1 cellular context compared by ENCODE assay signal in the genomic region with DNA sequence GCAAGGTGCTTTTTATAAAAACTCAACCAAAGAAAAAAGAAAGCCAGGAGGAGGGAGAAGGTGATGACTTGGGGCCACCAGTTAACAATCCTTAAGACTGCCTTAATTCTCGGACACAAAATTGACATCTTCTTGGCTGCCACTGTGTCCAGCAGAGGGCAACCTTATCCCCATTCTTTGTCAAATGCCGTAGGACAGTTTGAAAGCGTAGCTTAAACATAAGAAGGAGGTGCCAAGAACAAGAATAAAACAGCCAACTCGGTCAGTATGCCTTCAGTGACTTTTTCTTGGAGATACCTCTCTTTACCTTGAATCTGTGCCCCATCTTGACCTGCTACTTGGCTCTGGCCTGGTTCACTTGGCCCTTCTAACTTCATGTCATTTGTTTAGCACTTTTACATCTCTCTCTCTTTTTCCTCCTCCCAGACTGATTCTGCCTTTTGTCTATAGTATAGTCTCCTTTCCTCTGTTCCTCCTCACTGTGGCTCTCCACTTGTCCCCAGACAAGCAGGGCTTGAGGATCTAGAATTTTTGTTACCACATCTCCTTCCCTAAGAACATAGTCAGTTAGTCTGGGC.
A peak's percentile ranks its signal among the peaks of the same experiment; 100 is the strongest.
TF ChIP-seq lines count a peak whose summit lies in the region.

No MANE protein-coding gene starts in this region.

TF ChIP-seq in HepG2, 621 proteins besides CTCF, POLR2A, EP300 and RAD21 (continued from another document):
- TF ChIP-seq, protein P1, sequence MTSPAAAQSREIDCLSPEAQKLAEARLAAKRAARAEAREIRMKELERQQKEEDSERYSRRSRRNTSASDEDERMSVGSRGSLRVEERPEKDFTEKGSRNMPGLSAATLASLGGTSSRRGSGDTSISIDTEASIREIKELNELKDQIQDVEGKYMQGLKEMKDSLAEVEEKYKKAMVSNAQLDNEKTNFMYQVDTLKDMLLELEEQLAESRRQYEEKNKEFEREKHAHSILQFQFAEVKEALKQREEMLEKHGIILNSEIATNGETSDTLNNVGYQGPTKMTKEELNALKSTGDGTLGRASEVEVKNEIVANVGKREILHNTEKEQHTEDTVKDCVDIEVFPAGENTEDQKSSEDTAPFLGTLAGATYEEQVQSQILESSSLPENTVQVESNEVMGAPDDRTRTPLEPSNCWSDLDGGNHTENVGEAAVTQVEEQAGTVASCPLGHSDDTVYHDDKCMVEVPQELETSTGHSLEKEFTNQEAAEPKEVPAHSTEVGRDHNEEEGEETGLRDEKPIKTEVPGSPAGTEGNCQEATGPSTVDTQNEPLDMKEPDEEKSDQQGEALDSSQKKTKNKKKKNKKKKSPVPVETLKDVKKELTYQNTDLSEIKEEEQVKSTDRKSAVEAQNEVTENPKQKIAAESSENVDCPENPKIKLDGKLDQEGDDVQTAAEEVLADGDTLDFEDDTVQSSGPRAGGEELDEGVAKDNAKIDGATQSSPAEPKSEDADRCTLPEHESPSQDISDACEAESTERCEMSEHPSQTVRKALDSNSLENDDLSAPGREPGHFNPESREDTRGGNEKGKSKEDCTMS (CRISPR knock-in tag; conservative IDR thresholded peaks at IDR 0.05) = 0 out of 2 replicates have a peak, but pooled peaks have one; percentile 54
- no peak for TF ChIP-seq MZF1 (CRISPR knock-in tag; IDR thresholded peaks at IDR 0.05; ENCODE audit: borderline replicate concordance)
- TF ChIP-seq, protein P2, sequence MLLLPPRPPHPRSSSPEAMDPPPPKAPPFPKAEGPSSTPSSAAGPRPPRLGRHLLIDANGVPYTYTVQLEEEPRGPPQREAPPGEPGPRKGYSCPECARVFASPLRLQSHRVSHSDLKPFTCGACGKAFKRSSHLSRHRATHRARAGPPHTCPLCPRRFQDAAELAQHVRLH (CRISPR knock-in tag; IDR thresholded peaks at IDR 0.05; ENCODE audit: borderline replicate concordance, low read depth) = no peak
- TF ChIP-seq ZNF891 (CRISPR knock-in tag; IDR thresholded peaks at IDR 0.05) = no peak
- TF ChIP-seq MTA3 (CRISPR knock-in tag; IDR thresholded peaks at IDR 0.05) = no peak
- no peak for TF ChIP-seq KLF12 (CRISPR knock-in tag; IDR thresholded peaks at IDR 0.05; ENCODE audit: borderline replicate concordance)
- TF ChIP-seq ZNF317 (CRISPR knock-in tag; IDR thresholded peaks at IDR 0.05) = no peak
- no peak for TF ChIP-seq HIVEP1 (CRISPR knock-in tag; IDR thresholded peaks at IDR 0.05)
- peak; percentile 74; the same call in 1 of the 2 replicates for TF ChIP-seq SP140L (CRISPR knock-in tag; IDR thresholded peaks at IDR 0.05; ENCODE audit: borderline replicate concordance)
- no peak for TF ChIP-seq ZNF83 (CRISPR knock-in tag; IDR thresholded peaks at IDR 0.05; ENCODE audit: borderline replicate concordance)
- peak; percentile 97 for TF ChIP-seq NAIF1 (CRISPR knock-in tag; IDR thresholded peaks at IDR 0.05; ENCODE audit: borderline replicate concordance)
